Comparison of ENCODE assay signal across 27 cellular contexts in the genomic region with DNA sequence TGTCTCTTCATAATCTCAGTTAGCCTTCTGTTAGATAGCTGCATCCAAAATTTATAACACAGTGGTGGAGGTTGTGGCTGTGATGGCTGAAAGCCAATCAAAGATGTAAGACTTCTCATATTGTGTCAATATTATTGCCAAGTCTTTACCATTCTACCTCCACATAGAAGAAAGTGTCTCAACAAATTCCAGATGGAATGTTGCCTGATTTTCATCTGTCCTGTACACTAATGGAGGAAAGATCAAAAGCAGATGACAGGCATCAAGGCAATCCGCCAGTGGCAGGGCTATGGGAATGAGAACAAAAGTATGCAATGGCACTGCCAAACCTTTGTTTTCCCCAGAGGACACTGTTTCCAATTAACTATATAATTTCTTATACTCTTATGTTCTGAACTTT.
"Had no signal": no experiment of that assay in that cellular context is flagged by ENCODE, and none has a peak within 500 bp of the region (broad histone marks: within the 10 kb centered on the region; RNA-seq: fewer than 3 reads in every experiment).

No MANE protein-coding gene starts in this region.

- H3K27ac Mint-ChIP-seq: activated CD4-positive, alpha-beta T cell treated with anti-CD3 and anti-CD28 coated beads for 36 hours; activated CD8-positive, alpha-beta memory T cell treated with anti-CD3 and anti-CD28 coated beads, Interleukin-2, amount 10 ng/mL, durations not matched to agents 7 days and 5 days; activated CD8-positive, alpha-beta T cell treated with anti-CD3 and anti-CD28 coated beads, Interleukin-2, amount 10 ng/mL, durations not matched to agents 7 days and 5 days; activated naive CD4-positive, alpha-beta T cell treated with anti-CD3 and anti-CD28 coated beads, Interleukin-2, amount 50 U/mL, for 72 hours; naive thymus-derived CD8-positive, alpha-beta T cell; neural progenitor cell had no signal

- H3K4me3 Mint-ChIP-seq: activated CD4-positive, alpha-beta T cell treated with anti-CD3 and anti-CD28 coated beads for 36 hours; activated CD8-positive, alpha-beta memory T cell treated with anti-CD3 and anti-CD28 coated beads, Interleukin-2, amount 10 ng/mL, durations not matched to agents 7 days and 5 days; activated CD8-positive, alpha-beta T cell treated with anti-CD3 and anti-CD28 coated beads, Interleukin-2, amount 10 ng/mL, durations not matched to agents 7 days and 5 days; naive thymus-derived CD8-positive, alpha-beta T cell; neural progenitor cell had no signal

- H3K9ac ChIP-seq: neural progenitor cell had no signal

- H3K36me3 ChIP-seq: heart right ventricle, left lung, lower lobe of right lung, neural progenitor cell, transverse colon, uterus had no signal

- H3K9me3 ChIP-seq: heart right ventricle, left lung, lower lobe of right lung, testis, transverse colon, uterus had no signal

- DNase-seq: activated CD4-positive, alpha-beta T cell treated with anti-CD3 and anti-CD28 coated beads for 36 hours; activated CD4-positive, CD25-positive, alpha-beta regulatory T cell; activated CD8-positive, alpha-beta memory T cell treated with anti-CD3 and anti-CD28 coated beads, Interleukin-2, amount 10 ng/mL, durations not matched to agents 7 days and 5 days; activated CD8-positive, alpha-beta T cell treated with anti-CD3 and anti-CD28 coated beads, Interleukin-2, amount 10 ng/mL, durations not matched to agents 7 days and 5 days; activated naive CD4-positive, alpha-beta T cell; activated T-cell treated with anti-CD3 and anti-CD28 coated beads, Interleukin-2, amount 50 U/mL, for 48 hours; anterior cingulate cortex; central memory CD4-positive, alpha-beta T cell; dermis blood vessel endothelial cell; effector CD8-positive, alpha-beta T cell; foreskin melanocyte; heart right ventricle; kidney glomerular epithelial cell; left lung; lower lobe of right lung; mesenchymal stem cell; naive thymus-derived CD8-positive, alpha-beta T cell; occipital lobe; stimulated activated CD4-positive, alpha-beta T cell treated with anti-CD3 and anti-CD28 coated beads, Interleukin-15, amount 100 ng/mL, for 24 hours; stimulated activated naive CD8-positive, alpha-beta T cell treated with anti-CD3 and anti-CD28 coated beads, Interleukin-15, Interleukin-2, amounts not matched to agents 100 U/mL and 50 U/mL, for 24 hours; T-helper 1 cell; testis; transverse colon; uterus had no signal

- H3K9me3 Mint-ChIP-seq: neural progenitor cell had no signal

- H3K36me3 Mint-ChIP-seq: activated CD8-positive, alpha-beta memory T cell treated with anti-CD3 and anti-CD28 coated beads, Interleukin-2, amount 10 ng/mL, durations not matched to agents 7 days and 5 days; activated naive CD4-positive, alpha-beta T cell treated with anti-CD3 and anti-CD28 coated beads, Interleukin-2, amount 50 U/mL, for 72 hours; naive thymus-derived CD8-positive, alpha-beta T cell; neural progenitor cell had no signal

- H3K4me1 Mint-ChIP-seq: activated CD4-positive, alpha-beta T cell treated with anti-CD3 and anti-CD28 coated beads for 36 hours; activated CD8-positive, alpha-beta memory T cell treated with anti-CD3 and anti-CD28 coated beads, Interleukin-2, amount 10 ng/mL, durations not matched to agents 7 days and 5 days; naive thymus-derived CD8-positive, alpha-beta T cell; neural progenitor cell had no signal

- H3K4me3 ChIP-seq: heart right ventricle, left lung, lower lobe of right lung, neural progenitor cell, testis, transverse colon, uterus had no signal

- ATAC-seq: activated CD4-positive, alpha-beta T cell treated with anti-CD3 and anti-CD28 coated beads for 36 hours; activated CD8-positive, alpha-beta memory T cell treated with anti-CD3 and anti-CD28 coated beads, Interleukin-2, amount 10 ng/mL, durations not matched to agents 7 days and 5 days; activated CD8-positive, alpha-beta T cell treated with anti-CD3 and anti-CD28 coated beads, Interleukin-2, amount 10 ng/mL, durations not matched to agents 7 days and 5 days; activated naive CD4-positive, alpha-beta T cell treated with anti-CD3 and anti-CD28 coated beads, Interleukin-2, amount 50 U/mL, for 72 hours; heart right ventricle; left lung; lower lobe of right lung; naive thymus-derived CD8-positive, alpha-beta T cell; right cardiac atrium; stimulated activated naive CD8-positive, alpha-beta T cell treated with anti-CD3 and anti-CD28 coated beads, Interleukin-15, Interleukin-2, amounts not matched to agents 100 U/mL and 50 U/mL, for 24 hours had no signal

- H3K27me3 Mint-ChIP-seq: activated CD4-positive, alpha-beta T cell treated with anti-CD3 and anti-CD28 coated beads for 36 hours; activated CD8-positive, alpha-beta memory T cell treated with anti-CD3 and anti-CD28 coated beads, Interleukin-2, amount 10 ng/mL, durations not matched to agents 7 days and 5 days; naive thymus-derived CD8-positive, alpha-beta T cell had no signal

- H3K27me3 ChIP-seq: heart right ventricle, left lung, neural progenitor cell, testis, transverse colon, uterus had no signal

- H3K4me1 ChIP-seq: heart right ventricle, left lung, lower lobe of right lung, neural progenitor cell, testis, transverse colon, uterus had no signal
